ENCODE assay signal across 8 cellular contexts in the genomic region with DNA sequence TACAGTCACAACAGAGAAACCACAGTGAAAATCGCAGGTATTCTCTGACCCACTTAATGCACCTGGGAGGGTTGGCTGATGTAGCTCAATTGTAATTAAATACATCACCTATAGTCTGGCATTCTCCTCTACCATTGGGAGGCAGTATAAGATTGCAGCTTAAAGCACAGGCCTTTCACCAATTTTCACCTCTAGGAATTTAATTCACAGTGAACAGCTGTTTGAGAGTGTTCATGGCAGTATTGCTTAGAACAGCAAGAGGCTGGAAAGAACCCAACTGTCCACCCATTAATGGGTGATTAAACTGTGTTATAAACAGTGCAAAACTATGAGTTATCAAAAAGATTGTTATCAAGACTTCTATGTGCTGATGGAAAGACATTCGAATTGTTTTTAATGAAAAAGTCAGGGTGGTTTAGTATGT. TPM values are rescaled to one million over a fixed set of nuclear protein-coding genes. Genes with fewer than 3 reads are reported as not detected.
A peak's percentile ranks its signal among the peaks of the same experiment; 100 is the strongest.
DNase-seq lines count a peak whose midpoint lies in the region; ATAC-seq lines count a peak whose summit lies in the region.

No MANE protein-coding gene starts in this region.

- ATAC-seq in GM21528 (IDR thresholded peaks at IDR 0.05; ENCODE audit: low FRiP score, unreplicated experiment) (no peak), GM21381 (IDR thresholded peaks at IDR 0.05; ENCODE audit: unreplicated experiment) (no peak)

- H2AK5ac ChIP-seq in mesenchymal stem cell (ENCODE audit: low read length, severe bottlenecking): no peak overlapping the region

- DNase-seq in activated T-cell treated with anti-CD3 and anti-CD28 coated beads, Interleukin-2, amount 50 U/mL, for 24 hours: no peak
- no peak for DNase-seq in activated T-cell treated with anti-CD3 and anti-CD28 coated beads, Interleukin-2, amount 50 U/mL, for 1 hour
- DNase-seq in LoVo (ENCODE audit: low spot score) (peak; percentile 47), SHP77 treated with DMSO at 0.1 percent for 48 hours (lab: John Stamatoyannopoulos, UW) (peak; percentile 12), mesenchymal stem cell (peak; percentile 72)
- peak; percentile 30 for DNase-seq in effector CD4-positive, alpha-beta T cell

- H2BK12ac ChIP-seq in mesenchymal stem cell (ENCODE audit: low read length in 2 of 2): no peak overlapping the region

- WGBS in mesenchymal stem cell: 62% methylated on average over 1 of the region's 2 CpGs

- H4K91ac ChIP-seq in mesenchymal stem cell (ENCODE audit: low read length): no peak overlapping the region

- peaks cover 17 to 43% of the 10 kb centered on the region in 2 experiments for H3K36me3 ChIP-seq in mesenchymal stem cell (ENCODE audit: control insufficient read depth in 1 of 2, insufficient read depth in 2 of 2, low read depth in 1 of 2, low read length in 2 of 2)

- H3K4me2 ChIP-seq in mesenchymal stem cell (ENCODE audit: low read length, poor library complexity, severe bottlenecking): no peak overlapping the region

- no peaks in the 10 kb centered on the region for H3K27me3 Mint-ChIP-seq in activated T-cell treated with anti-CD3 and anti-CD28 coated beads, Interleukin-2, amount 50 U/mL, for 24 hours

- no peak overlapping the region for H2BK5ac ChIP-seq in mesenchymal stem cell (ENCODE audit: low read depth, low read length, poor library complexity, severe bottlenecking)

- no peaks in the 10 kb centered on the region for H3K9me3 Mint-ChIP-seq in activated T-cell treated with anti-CD3 and anti-CD28 coated beads, Interleukin-2, amount 50 U/mL, for 24 hours

- no peaks in the 10 kb centered on the region for H3K27me3 ChIP-seq in mesenchymal stem cell (ENCODE audit: control insufficient read depth in 1 of 2, insufficient read depth in 1 of 2, low read length in 2 of 2)

- H4K8ac ChIP-seq in mesenchymal stem cell (ENCODE audit: low read length): no peak overlapping the region

- H3K4ac ChIP-seq in mesenchymal stem cell (ENCODE audit: low read depth in 1 of 2, low read length in 2 of 2): no peak overlapping the region

- H3K79me1 ChIP-seq in mesenchymal stem cell (replicated peaks; ENCODE audit: low read length, poor library complexity, severe bottlenecking): peaks cover 12% of the 10 kb centered on the region

- H3K14ac ChIP-seq in mesenchymal stem cell (ENCODE audit: low read length in 2 of 2): no peak overlapping the region

- peaks cover 3% of the 10 kb centered on the region for H3K4me1 ChIP-seq in mesenchymal stem cell (ENCODE audit: control insufficient read depth, insufficient read depth, low read depth, low read length)

- no peak overlapping the region for H3K23ac ChIP-seq in mesenchymal stem cell (ENCODE audit: low read length in 2 of 2)

- no peak overlapping the region for H3K9ac ChIP-seq in mesenchymal stem cell (ENCODE audit: low read length)

- H3K4me3 Mint-ChIP-seq in activated T-cell treated with anti-CD3 and anti-CD28 coated beads, Interleukin-2, amount 50 U/mL, for 24 hours: peak overlapping the region; percentile 35

- no peak overlapping the region for H2BK120ac ChIP-seq in mesenchymal stem cell (ENCODE audit: low read depth, low read length)

- no peaks in the 10 kb centered on the region for H3K9me3 ChIP-seq in mesenchymal stem cell (ENCODE audit: control insufficient read depth, low read length)

- H2AFZ ChIP-seq in mesenchymal stem cell (ENCODE audit: low read depth, low read length): no peak overlapping the region

- H3K27ac ChIP-seq in mesenchymal stem cell (ENCODE audit: low read length, poor library complexity, severe bottlenecking): peak overlapping the region; percentile 49

- peaks cover 61% of the 10 kb centered on the region for H3K36me3 Mint-ChIP-seq in activated T-cell treated with anti-CD3 and anti-CD28 coated beads, Interleukin-2, amount 50 U/mL, for 24 hours (ENCODE audit: low read depth)

- H3K4me3 ChIP-seq in mesenchymal stem cell (ENCODE audit: insufficient read depth in 1 of 2, low read depth in 1 of 2, low read length in 2 of 2): no peak overlapping the region

- no peak overlapping the region for H2BK15ac ChIP-seq in mesenchymal stem cell (ENCODE audit: low read depth, poor library complexity, severe bottlenecking)

- H3K18ac ChIP-seq in mesenchymal stem cell (ENCODE audit: low read depth in 1 of 2, low read length in 2 of 2): no peak overlapping the region

- peak overlapping the region; percentile 60 for H3K27ac Mint-ChIP-seq in activated T-cell treated with anti-CD3 and anti-CD28 coated beads, Interleukin-2, amount 50 U/mL, for 24 hours

- peaks cover 44% of the 10 kb centered on the region for H3K4me1 Mint-ChIP-seq in activated T-cell treated with anti-CD3 and anti-CD28 coated beads, Interleukin-2, amount 50 U/mL, for 24 hours (ENCODE audit: low read depth)

RNA-seq across cellular contexts. Expression of gene EDEM2, which starts 2.0 kb away (rescaled TPM):
- polyA plus RNA-seq in mesenchymal stem cell (2013, experiment 1 of 2): 30.3 TPM
- polyA plus RNA-seq in mesenchymal stem cell (2013, experiment 2 of 2): 30.4 TPM

RNA-seq across cellular contexts. Expression of gene PROCR, which starts 26.7 kb away (rescaled TPM):
- 44.9 TPM for polyA plus RNA-seq in mesenchymal stem cell (2013, experiment 1 of 2)
- polyA plus RNA-seq in mesenchymal stem cell (2013, experiment 2 of 2): 46.0 TPM

RNA-seq across cellular contexts. Expression of gene TRPC4AP, which starts 52.5 kb away (rescaled TPM):
- 50.9 TPM for polyA plus RNA-seq in mesenchymal stem cell (2013, experiment 1 of 2)
- 50.8 TPM for polyA plus RNA-seq in mesenchymal stem cell (2013, experiment 2 of 2)

Comparison
In these comparisons a context has a peak if more than half of its experiments do, and no peak if none do; other contexts are left out.
1. DNase-seq: peak in LoVo (single experiment), SHP77 treated with DMSO at 0.1 percent for 48 hours (single experiment), effector CD4-positive, alpha-beta T cell (single experiment) and mesenchymal stem cell (single experiment); none in activated T-cell treated with anti-CD3 and anti-CD28 coated beads, Interleukin-2, amount 50 U/mL, for 24 hours (single experiment) and activated T-cell treated with anti-CD3 and anti-CD28 coated beads, Interleukin-2, amount 50 U/mL, for 1 hour (single experiment).